ENCODE assay signal across 12 cellular contexts in genomic region chr17:67615011-67615561, GRCh38.
DNase-seq lines count a peak whose midpoint lies in the region; ATAC-seq and TF ChIP-seq lines count a peak whose summit lies in the region.
"Had no signal": no experiment of that assay in that cellular context is flagged by ENCODE, and none has a peak within 500 bp of the region (broad histone marks: within the 10 kb centered on the region; RNA-seq: fewer than 3 reads in every experiment).

No MANE protein-coding gene starts in this region.

- H3K9me2 ChIP-seq in GM23338 (ENCODE audit: insufficient read depth) (peaks cover 4% of the 10 kb centered on the region; the same call in 1 of the 2 replicates), OCI-LY7 (ENCODE audit: insufficient read depth, low read length) (no peaks in the 10 kb centered on the region)

- H3K4me3 Mint-ChIP-seq in GM23338 (no peak overlapping the region), endodermal cell (no peak overlapping the region)
- no peak overlapping the region for H3K4me3 Mint-ChIP-seq in CD8-positive, alpha-beta memory T cell
- H3K4me3 Mint-ChIP-seq: activated CD4-positive, alpha-beta T cell treated with anti-CD3 and anti-CD28 coated beads for 36 hours; naive thymus-derived CD8-positive, alpha-beta T cell had no signal

- 90 to 98% methylated on average over 11 to 13 of the region's 13 CpGs for WGBS in endodermal cell (ENCODE audit: insufficient coverage in 1 of 2, insufficient read length in 1 of 2), 2 experiments

- no peak for TF ChIP-seq CTCF in GM23338 (conservative IDR thresholded peaks at IDR 0.05; ENCODE audit: low read depth in 2 of 2)
- TF ChIP-seq CTCF in endodermal cell (conservative IDR thresholded peaks at IDR 0.05) = no peak
- TF ChIP-seq CTCF in osteoblast (IDR thresholded peaks at IDR 0.05; ENCODE audit: extremely low read depth, low read depth, low read length) = no peak
- no peak for TF ChIP-seq CTCF in OCI-LY7 (conservative IDR thresholded peaks at IDR 0.05; ENCODE audit: low read length)

- POLR2A ChIA-PET in CD8-positive, alpha-beta memory T cell (lab: Charles Lee) = no interaction called here
- POLR2A ChIA-PET in OCI-LY7 (lab: Charles Lee) = no interaction called here

- H3K79me2 ChIP-seq in GM23338 (replicated peaks; ENCODE audit: insufficient read depth) (no peaks in the 10 kb centered on the region), osteoblast (ENCODE audit: insufficient read depth, low read length) (no peaks in the 10 kb centered on the region), OCI-LY7 (ENCODE audit: insufficient read depth, low read depth, low read length) (no peaks in the 10 kb centered on the region)

- H3K9me3 ChIP-seq in endodermal cell (ENCODE audit: control insufficient read depth, low read length) (no peaks in the 10 kb centered on the region), osteoblast (ENCODE audit: low read depth, low read length) (no peaks in the 10 kb centered on the region), OCI-LY7 (ENCODE audit: low read length) (no peaks in the 10 kb centered on the region)
- H3K9me3 ChIP-seq in CD8-positive, alpha-beta memory T cell (ENCODE audit: low read length) = no peaks in the 10 kb centered on the region

- DNase-seq in GM23338 (ENCODE audit: low spot score) = peak; percentile 40
- DNase-seq in NCI-H524 treated with DMSO at 0.1 percent for 48 hours (lab: John Stamatoyannopoulos, UW) = peak; percentile 49
- peak; percentile 61 for DNase-seq in endodermal cell
- no peak for DNase-seq in osteoblast (ENCODE audit: insufficient read length, low spot score, missing footprints)
- no peak for DNase-seq in CD8-positive, alpha-beta memory T cell
- no peak for DNase-seq in HuH-7 (ENCODE audit: low spot score)
- DNase-seq in OCI-LY7 (ENCODE audit: low spot score) = no peak
- DNase-seq: activated CD4-positive, alpha-beta T cell treated with anti-CD3 and anti-CD28 coated beads for 36 hours; activated T-cell treated with anti-CD3 and anti-CD28 coated beads, Interleukin-2, amount 50 U/mL, for 48 hours; naive thymus-derived CD8-positive, alpha-beta T cell; small intestine had no signal

- ATAC-seq in GM23338 = peak; percentile 75
- ATAC-seq: activated CD4-positive, alpha-beta T cell treated with anti-CD3 and anti-CD28 coated beads for 36 hours; naive thymus-derived CD8-positive, alpha-beta T cell had no signal

- H4K20me1 ChIP-seq in GM23338 (replicated peaks; ENCODE audit: insufficient read depth) (no peaks in the 10 kb centered on the region), osteoblast (ENCODE audit: insufficient read depth, low read length) (no peaks in the 10 kb centered on the region), OCI-LY7 (ENCODE audit: insufficient read depth, low read length) (no peaks in the 10 kb centered on the region)

- H3K4me1 ChIP-seq in GM23338 (ENCODE audit: insufficient read depth) (no peaks in the 10 kb centered on the region), endodermal cell (ENCODE audit: control insufficient read depth, insufficient read depth, low read length) (no peaks in the 10 kb centered on the region), osteoblast (ENCODE audit: insufficient read depth, low read length) (peaks cover 6% of the 10 kb centered on the region), OCI-LY7 (ENCODE audit: insufficient read depth, low read length, poor library complexity, severe bottlenecking) (no peaks in the 10 kb centered on the region)
- no peaks in the 10 kb centered on the region for H3K4me1 ChIP-seq in CD8-positive, alpha-beta memory T cell (ENCODE audit: insufficient read depth, low read length)

- CTCF ChIA-PET in CD8-positive, alpha-beta memory T cell (lab: Charles Lee) = interaction anchor here (1.5 kb wide), 1 partner anchor 13 kb away, joined by 3 read pairs; no protein-coding TSS in a partner anchor
- CTCF ChIA-PET in OCI-LY7 (lab: Charles Lee; ENCODE audit: unreplicated experiment) = no interaction called here

- no peaks in the 10 kb centered on the region; the same call in 2 of the 3 replicates for H3K9me3 Mint-ChIP-seq in GM23338
- no peaks in the 10 kb centered on the region for H3K9me3 Mint-ChIP-seq in endodermal cell
- H3K9me3 Mint-ChIP-seq in CD8-positive, alpha-beta memory T cell = no peaks in the 10 kb centered on the region
- H3K9me3 Mint-ChIP-seq: naive thymus-derived CD8-positive, alpha-beta T cell had no signal

- H3K27me3 ChIP-seq in GM23338 (ENCODE audit: insufficient read depth) = no peaks in the 10 kb centered on the region
- H3K27me3 ChIP-seq in endodermal cell (ENCODE audit: control insufficient read depth, insufficient read depth, low read length, poor library complexity, severe bottlenecking) = no peaks in the 10 kb centered on the region
- H3K27me3 ChIP-seq in osteoblast (ENCODE audit: insufficient read depth, low read length) = no peaks in the 10 kb centered on the region
- H3K27me3 ChIP-seq in CD8-positive, alpha-beta memory T cell (ENCODE audit: insufficient read depth, low read length, poor library complexity, severe bottlenecking) = no peaks in the 10 kb centered on the region
- H3K27me3 ChIP-seq: cardiac muscle cell had no signal

- no peaks in the 10 kb centered on the region for H3K36me3 ChIP-seq in GM23338 (ENCODE audit: insufficient read depth)
- H3K36me3 ChIP-seq in endodermal cell (ENCODE audit: control insufficient read depth, insufficient read depth, low read length) = no peaks in the 10 kb centered on the region
- no peaks in the 10 kb centered on the region for H3K36me3 ChIP-seq in osteoblast (ENCODE audit: insufficient read depth, low read length)
- no peaks in the 10 kb centered on the region for H3K36me3 ChIP-seq in CD8-positive, alpha-beta memory T cell (ENCODE audit: insufficient read depth, low read length)
- H3K36me3 ChIP-seq in OCI-LY7 (ENCODE audit: insufficient read depth, low read length) = no peaks in the 10 kb centered on the region
- H3K36me3 ChIP-seq: cardiac muscle cell had no signal

- H3K27ac Mint-ChIP-seq in GM23338 = no peak overlapping the region; the same call in none of the 2 replicates
- H3K27ac Mint-ChIP-seq in endodermal cell = peak overlapping the region; percentile 37
- H3K27ac Mint-ChIP-seq in CD8-positive, alpha-beta memory T cell = peak overlapping the region in 1 of 8 donors; percentile 32
- H3K27ac Mint-ChIP-seq: activated CD4-positive, alpha-beta T cell treated with anti-CD3 and anti-CD28 coated beads for 36 hours had no signal

- BruUV-seq in OCI-LY7 (replicated peaks; lab: Mats Ljungman, UMichigan) = no TSS peak

- H3K36me3 Mint-ChIP-seq in GM23338 (ENCODE audit: low read depth) (no peaks in the 10 kb centered on the region), endodermal cell (ENCODE audit: low read depth) (peaks cover 5% of the 10 kb centered on the region)
- H3K36me3 Mint-ChIP-seq in CD8-positive, alpha-beta memory T cell = peaks cover 0 to 40% (median 2%) of the 10 kb centered on the region in 3 donors

- no peak overlapping the region for H3K4me3 ChIP-seq in GM23338
- no peak overlapping the region for H3K4me3 ChIP-seq in endodermal cell (ENCODE audit: low read length)
- H3K4me3 ChIP-seq in osteoblast (ENCODE audit: insufficient read depth, low read length) = peak overlapping the region; percentile 34
- no peak overlapping the region for H3K4me3 ChIP-seq in CD8-positive, alpha-beta memory T cell (ENCODE audit: low read length)
- no peak overlapping the region for H3K4me3 ChIP-seq in OCI-LY7 (ENCODE audit: low read depth, low read length, poor library complexity, severe bottlenecking)
- H3K4me3 ChIP-seq: cardiac muscle cell had no signal

- no peaks in the 10 kb centered on the region for H3F3A ChIP-seq in GM23338 (replicated peaks; ENCODE audit: low read depth)

- H3K4me2 ChIP-seq in GM23338 = no peak overlapping the region
- H3K4me2 ChIP-seq in osteoblast (ENCODE audit: insufficient read depth, low read length) = peak overlapping the region; percentile 56
- H3K4me2 ChIP-seq in OCI-LY7 (ENCODE audit: low read length) = no peak overlapping the region

- H3K4me1 Mint-ChIP-seq in GM23338 (peaks cover 5% of the 10 kb centered on the region; the same call in 2 of the 3 replicates), endodermal cell (no peaks in the 10 kb centered on the region)
- peaks cover 14 to 34% (median 16%) of the 10 kb centered on the region in 3 donors for H3K4me1 Mint-ChIP-seq in CD8-positive, alpha-beta memory T cell
- H3K4me1 Mint-ChIP-seq: activated CD4-positive, alpha-beta T cell treated with anti-CD3 and anti-CD28 coated beads for 36 hours had no signal

- H2AFZ ChIP-seq in GM23338 = no peak overlapping the region
- peak overlapping the region; percentile 81 for H2AFZ ChIP-seq in osteoblast (ENCODE audit: low read length)
- no peak overlapping the region for H2AFZ ChIP-seq in OCI-LY7 (ENCODE audit: low read length)

- H3K9ac ChIP-seq in endodermal cell (ENCODE audit: extremely low read depth, low read length, poor library complexity, severe bottlenecking) = no peak overlapping the region

- H3K27me3 Mint-ChIP-seq in GM23338 (ENCODE audit: insufficient read depth, low read depth, poor library complexity) (peaks cover 4% of the 10 kb centered on the region), endodermal cell (ENCODE audit: insufficient read depth) (no peaks in the 10 kb centered on the region)
- H3K27me3 Mint-ChIP-seq in CD8-positive, alpha-beta memory T cell = no peaks in the 10 kb centered on the region
- H3K27me3 Mint-ChIP-seq: activated CD4-positive, alpha-beta T cell treated with anti-CD3 and anti-CD28 coated beads for 36 hours; naive thymus-derived CD8-positive, alpha-beta T cell had no signal

- intact Hi-C loops in OCI-LY7 (cut with micrococcal nuclease; ENCODE audit: unreplicated experiment) = no loop called here

- H3K27ac ChIP-seq in GM23338 (ENCODE audit: low read depth) (0 out of 2 replicates have a peak overlapping the region, but pooled peaks have one; percentile 50), endodermal cell (ENCODE audit: low read depth, low read length) (peak overlapping the region; percentile 38), osteoblast (ENCODE audit: low read depth, low read length) (no peak overlapping the region), OCI-LY7 (ENCODE audit: low read depth, low read length, poor library complexity, severe bottlenecking) (no peak overlapping the region)
- no peak overlapping the region for H3K27ac ChIP-seq in CD8-positive, alpha-beta memory T cell (ENCODE audit: low read depth, low read length)
- H3K27ac ChIP-seq: cardiac muscle cell had no signal

TF ChIP-seq in GM23338, 12 proteins besides CTCF, POLR2A, EP300 and RAD21 (continues in another document):
- no peak for TF ChIP-seq ZNF114 (CRISPR knock-in tag; IDR thresholded peaks at IDR 0.05)
- no peak for TF ChIP-seq POLR2AphosphoS5 (IDR thresholded peaks at IDR 0.05; ENCODE audit: low read depth)
- no peak for TF ChIP-seq JUNB (IDR thresholded peaks at IDR 0.05; ENCODE audit: unreplicated experiment)
- TF ChIP-seq EZH2 (IDR thresholded peaks at IDR 0.05; ENCODE audit: low read depth, unreplicated experiment) = no peak

Comparison
In these comparisons a context has a peak if more than half of its experiments do, and no peak if none do; other contexts are left out.
1. DNase-seq: peak in GM23338 (single experiment), NCI-H524 treated with DMSO at 0.1 percent for 48 hours (single experiment) and endodermal cell (single experiment); none in osteoblast (single experiment), CD8-positive, alpha-beta memory T cell (0 of 5), HuH-7 (single experiment) and OCI-LY7 (single experiment).
2. H3K27ac ChIP-seq: peak in GM23338 (single experiment) and endodermal cell (single experiment); none in osteoblast (single experiment), CD8-positive, alpha-beta memory T cell (single experiment) and OCI-LY7 (single experiment).